ENCODE assay signal across 8 cellular contexts in genomic region chr9:62799851-62800371, GRCh38.
DNase-seq lines count a peak whose midpoint lies in the region; ATAC-seq and TF ChIP-seq lines count a peak whose summit lies in the region.
"Not testable (repeated sequence)": the region's sequence is repeated elsewhere in the genome, so short reads cannot be mapped to it uniquely, and the experiment has no call there.

No MANE protein-coding gene starts in this region.

- peaks cover 25% of the 10 kb centered on the region for H3K9me3 Mint-ChIP-seq in GM23338
- H3K9me3 Mint-ChIP-seq in activated naive CD4-positive, alpha-beta T cell treated with anti-CD3 and anti-CD28 coated beads for 36 hours; stimulated activated naive CD8-positive, alpha-beta T cell treated with anti-CD3 and anti-CD28 coated beads, Interleukin-15, Interleukin-2, amounts not matched to agents 100 ng/mL and 50 ng/mL, for 24 hours: not testable (repeated sequence)
- H3K9me3 Mint-ChIP-seq in endodermal cell, result peaks cover 29% of the 10 kb centered on the region
- H3K9me3 Mint-ChIP-seq in neural progenitor cell, result peaks cover 34% of the 10 kb centered on the region

- H2AFZ ChIP-seq in GM23338, result peak overlapping the region; percentile 47; the same call in 1 of the 2 replicates
- not testable (repeated sequence) for H2AFZ ChIP-seq in neural progenitor cell (replicated peaks)

- H3K4me3 Mint-ChIP-seq in GM23338, result peak overlapping the region; percentile 79
- H3K4me3 Mint-ChIP-seq in activated naive CD4-positive, alpha-beta T cell treated with anti-CD3 and anti-CD28 coated beads for 36 hours, result peak overlapping the region; percentile 56
- H3K4me3 Mint-ChIP-seq in endodermal cell, result peak overlapping the region; percentile 64
- not testable (repeated sequence) for H3K4me3 Mint-ChIP-seq in neural progenitor cell
- H3K4me3 Mint-ChIP-seq in stimulated activated naive CD8-positive, alpha-beta T cell treated with anti-CD3 and anti-CD28 coated beads, Interleukin-15, Interleukin-2, amounts not matched to agents 100 ng/mL and 50 ng/mL, for 24 hours, result peak overlapping the region; percentile 73

- H3K9me3 ChIP-seq in endodermal cell (ENCODE audit: control insufficient read depth, low read length), result peaks cover 18% of the 10 kb centered on the region
- not testable (repeated sequence) for H3K9me3 ChIP-seq in iPS-18c (ENCODE audit: control insufficient read depth, insufficient read depth, low read length); neural progenitor cell (ENCODE audit: low read depth)

- H3K4me2 ChIP-seq in GM23338 (peak overlapping the region; percentile 70), neural progenitor cell (peak overlapping the region; percentile 59)

- not testable (repeated sequence) for H3K36me3 Mint-ChIP-seq in GM23338 (ENCODE audit: low read depth); activated naive CD4-positive, alpha-beta T cell treated with anti-CD3 and anti-CD28 coated beads for 36 hours (ENCODE audit: low read depth); endodermal cell (ENCODE audit: low read depth); neural progenitor cell; stimulated activated naive CD8-positive, alpha-beta T cell treated with anti-CD3 and anti-CD28 coated beads, Interleukin-15, Interleukin-2, amounts not matched to agents 100 ng/mL and 50 ng/mL, for 24 hours (ENCODE audit: low read depth)

- H3K4me3 ChIP-seq in BJ (ENCODE audit: low read depth, low read length), result peak overlapping the region; percentile 73
- peak overlapping the region; percentile 67 for H3K4me3 ChIP-seq in GM23338
- H3K4me3 ChIP-seq in endodermal cell (ENCODE audit: low read length), result peak overlapping the region; percentile 66
- H3K4me3 ChIP-seq in iPS-18c (ENCODE audit: insufficient read depth, low read depth, low read length), result peak overlapping the region; percentile 40; the same call in 1 of the 2 replicates
- H3K4me3 ChIP-seq in neural progenitor cell, result peak overlapping the region; percentile 44

- H3K36me3 ChIP-seq in BJ (ENCODE audit: control insufficient read depth, insufficient read depth, low read length); GM23338 (ENCODE audit: insufficient read depth); endodermal cell (ENCODE audit: control insufficient read depth, insufficient read depth, low read length); neural progenitor cell: not testable (repeated sequence)

- H3K27me3 ChIP-seq in BJ (ENCODE audit: control insufficient read depth, insufficient read depth, low read length), result not testable (repeated sequence)
- H3K27me3 ChIP-seq in GM23338 (ENCODE audit: insufficient read depth), result peaks cover 64% of the 10 kb centered on the region
- H3K27me3 ChIP-seq in endodermal cell (ENCODE audit: control insufficient read depth, insufficient read depth, low read length, poor library complexity, severe bottlenecking), result peaks cover 65% of the 10 kb centered on the region
- H3K27me3 ChIP-seq in neural progenitor cell, result peaks cover 64% of the 10 kb centered on the region

- CTCF ChIA-PET in BJ (lab: Yijun Ruan, JAX), result not testable (repeated sequence)
- CTCF ChIA-PET in activated naive CD4-positive, alpha-beta T cell treated with anti-CD3 and anti-CD28 coated beads for 36 hours (lab: Charles Lee), result interaction anchor here (1.4 kb wide), 1 partner anchor 1018 kb away, joined by 3 read pairs; no protein-coding TSS in a partner anchor

- H3F3A ChIP-seq in GM23338 (replicated peaks; ENCODE audit: low read depth), result peaks cover 16% of the 10 kb centered on the region
- not testable (repeated sequence) for H3F3A ChIP-seq in neural progenitor cell (ENCODE audit: low read depth)

- 6 to 10% methylated on average over 8 to 36 of the region's 36 CpGs for WGBS in endodermal cell (ENCODE audit: insufficient coverage in 1 of 2, insufficient read length in 1 of 2), 2 experiments

- intact Hi-C loops in activated naive CD4-positive, alpha-beta T cell treated with anti-CD3 and anti-CD28 coated beads for 36 hours (cut with micrococcal nuclease), result not testable (repeated sequence)

- H3K27me3 Mint-ChIP-seq in GM23338 (ENCODE audit: insufficient read depth, low read depth, poor library complexity) (peaks cover 63% of the 10 kb centered on the region), endodermal cell (ENCODE audit: insufficient read depth) (peaks cover 62% of the 10 kb centered on the region), neural progenitor cell (ENCODE audit: insufficient read depth, low read depth) (peaks cover 55% of the 10 kb centered on the region)
- H3K27me3 Mint-ChIP-seq in activated naive CD4-positive, alpha-beta T cell treated with anti-CD3 and anti-CD28 coated beads for 36 hours (ENCODE audit: low read depth), result peaks cover 48% of the 10 kb centered on the region
- peaks cover 35% of the 10 kb centered on the region for H3K27me3 Mint-ChIP-seq in stimulated activated naive CD8-positive, alpha-beta T cell treated with anti-CD3 and anti-CD28 coated beads, Interleukin-15, Interleukin-2, amounts not matched to agents 100 ng/mL and 50 ng/mL, for 24 hours

- H4K20me1 ChIP-seq in GM23338 (replicated peaks; ENCODE audit: insufficient read depth) (peaks cover 32% of the 10 kb centered on the region), neural progenitor cell (ENCODE audit: low read depth) (peaks cover 20% of the 10 kb centered on the region)

- not testable (repeated sequence) for DNase-seq in BJ (ENCODE audit: low read depth)
- DNase-seq in GM23338 (ENCODE audit: low spot score) (peak; percentile 65), endodermal cell (peak; percentile 89), neural progenitor cell (ENCODE audit: low spot score) (peak; percentile 65)
- DNase-seq in activated naive CD4-positive, alpha-beta T cell treated with anti-CD3 and anti-CD28 coated beads for 36 hours, result peak; percentile 25

- not testable (repeated sequence) for H3K27ac Mint-ChIP-seq in GM23338; activated naive CD4-positive, alpha-beta T cell treated with anti-CD3 and anti-CD28 coated beads for 36 hours; endodermal cell; neural progenitor cell
- peak overlapping the region; percentile 53 for H3K27ac Mint-ChIP-seq in stimulated activated naive CD8-positive, alpha-beta T cell treated with anti-CD3 and anti-CD28 coated beads, Interleukin-15, Interleukin-2, amounts not matched to agents 100 ng/mL and 50 ng/mL, for 24 hours

- not testable (repeated sequence) for H3K27ac ChIP-seq in GM23338 (ENCODE audit: low read depth); endodermal cell (ENCODE audit: low read depth, low read length); neural progenitor cell

- H3K4me1 Mint-ChIP-seq in GM23338 (peaks cover 23% of the 10 kb centered on the region), endodermal cell (peaks cover 20% of the 10 kb centered on the region), neural progenitor cell (peaks cover 11% of the 10 kb centered on the region)
- peaks cover 33% of the 10 kb centered on the region for H3K4me1 Mint-ChIP-seq in activated naive CD4-positive, alpha-beta T cell treated with anti-CD3 and anti-CD28 coated beads for 36 hours (ENCODE audit: low read depth)
- H3K4me1 Mint-ChIP-seq in stimulated activated naive CD8-positive, alpha-beta T cell treated with anti-CD3 and anti-CD28 coated beads, Interleukin-15, Interleukin-2, amounts not matched to agents 100 ng/mL and 50 ng/mL, for 24 hours (ENCODE audit: low read depth), result peaks cover 30% of the 10 kb centered on the region

- ATAC-seq in GM23338 (peak; percentile 21), SK-N-SH treated with all-trans-retinoic acid at 6 μM for 48 hours (peak; percentile 3; the same call in 2 of the 3 replicates)

- TF ChIP-seq CTCF in BJ (IDR thresholded peaks at IDR 0.05; ENCODE audit: insufficient read depth, low read depth, low read length); GM23338 (conservative IDR thresholded peaks at IDR 0.05; ENCODE audit: low read depth in 2 of 2); endodermal cell (conservative IDR thresholded peaks at IDR 0.05); neural progenitor cell (IDR thresholded peaks at IDR 0.05): not testable (repeated sequence)

- H3K9ac ChIP-seq in endodermal cell (ENCODE audit: extremely low read depth, low read length, poor library complexity, severe bottlenecking); neural progenitor cell: not testable (repeated sequence)

- not testable (repeated sequence) for H3K79me2 ChIP-seq in GM23338 (replicated peaks; ENCODE audit: insufficient read depth); neural progenitor cell (ENCODE audit: low read depth)

- POLR2A ChIA-PET in BJ (lab: Charles Lee), result interaction anchor here (1.1 kb wide), 1 partner anchor 1017 kb away, joined by 3 read pairs; no protein-coding TSS in a partner anchor

- peaks cover 33% of the 10 kb centered on the region for H3K4me1 ChIP-seq in GM23338 (ENCODE audit: insufficient read depth)
- H3K4me1 ChIP-seq in endodermal cell (ENCODE audit: control insufficient read depth, insufficient read depth, low read length); neural progenitor cell: not testable (repeated sequence)

- not testable (repeated sequence) for H3K9me2 ChIP-seq in GM23338 (ENCODE audit: insufficient read depth)

TF ChIP-seq in GM23338, 12 proteins besides CTCF, POLR2A, EP300 and RAD21:
- TF ChIP-seq EZH2phosphoT487 (IDR thresholded peaks at IDR 0.05; ENCODE audit: unreplicated experiment), result peak; percentile 9
